9 cellular contexts compared by ENCODE assay signal in the genomic region with DNA sequence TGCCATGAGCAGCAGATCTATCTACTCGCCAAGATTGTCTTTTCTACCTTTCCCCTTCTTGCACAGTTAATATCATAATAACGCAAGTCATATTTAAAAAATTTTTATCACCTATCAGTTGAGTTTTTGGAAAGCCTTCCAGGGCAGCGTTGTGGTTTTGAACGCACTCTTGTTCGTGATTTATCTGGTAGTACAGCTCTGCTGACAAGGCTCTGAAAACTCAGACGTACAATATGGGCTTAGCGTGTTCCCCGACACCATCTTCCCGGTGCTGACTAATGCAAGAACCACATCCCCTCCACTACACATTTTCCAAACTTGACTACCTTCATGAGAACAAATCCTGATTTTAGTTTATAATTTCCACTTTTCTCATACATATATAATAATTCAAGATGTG. TPM values are rescaled to one million over a fixed set of nuclear protein-coding genes. Genes with fewer than 3 reads are reported as not detected.
DNase-seq lines count a peak whose midpoint lies in the region; ATAC-seq and TF ChIP-seq lines count a peak whose summit lies in the region.
"Had no signal": no experiment of that assay in that cellular context is flagged by ENCODE, and none has a peak within 500 bp of the region (broad histone marks: within the 10 kb centered on the region; RNA-seq: fewer than 3 reads in every experiment).

No MANE protein-coding gene starts in this region.

- H3K27me3 Mint-ChIP-seq in Calu3 (ENCODE audit: unreplicated experiment) (no peaks in the 10 kb centered on the region), WTC11 (ENCODE audit: low read depth) (peaks cover 47% of the 10 kb centered on the region)

- peak in 1 of 4 donors; percentile 54 for TF ChIP-seq EP300 in sigmoid colon (IDR thresholded peaks at IDR 0.05)

- H3K9me3 ChIP-seq in fibroblast of lung (ENCODE audit: control insufficient read depth, insufficient read depth, low read depth, low read length) (no peaks in the 10 kb centered on the region), sigmoid colon (no peaks in the 10 kb centered on the region)

- intact Hi-C loops in Calu3 (cut with micrococcal nuclease; ENCODE audit: unreplicated experiment): loop anchor here (2.0 to 10.0 kb wide), 2 partner anchors 70 to 336 kb away; no protein-coding TSS in a partner anchor
- intact Hi-C loops in sigmoid colon (cut with DNase I): loop anchor here (2.0 to 5.0 kb wide), 3 partner anchors 124 to 338 kb away; no protein-coding TSS in a partner anchor

- H3K9me3 Mint-ChIP-seq in Calu3 (ENCODE audit: low read depth, unreplicated experiment): no peaks in the 10 kb centered on the region
- H3K9me3 Mint-ChIP-seq in WTC11: no peaks in the 10 kb centered on the region

- H3K36me3 Mint-ChIP-seq in Calu3 (ENCODE audit: insufficient read depth, unreplicated experiment) (peaks cover 46% of the 10 kb centered on the region), WTC11 (no peaks in the 10 kb centered on the region)

- H3K79me2 ChIP-seq in fibroblast of lung (ENCODE audit: control insufficient read depth, insufficient read depth, low read length): peaks cover 30% of the 10 kb centered on the region

- no peak overlapping the region for H3K9ac ChIP-seq in fibroblast of lung (ENCODE audit: insufficient read depth, low read length)

- no peaks in the 10 kb centered on the region for H3K36me3 ChIP-seq in fibroblast of lung (ENCODE audit: control insufficient read depth, insufficient read depth, low read length)
- H3K36me3 ChIP-seq in sigmoid colon: no peaks in the 10 kb centered on the region

- H3K27ac ChIP-seq in fibroblast of lung (ENCODE audit: insufficient read depth, low read length): no peak overlapping the region
- peak overlapping the region; percentile 99 to 100 (median 99) for H3K27ac ChIP-seq in sigmoid colon

- CTCF ChIA-PET in Calu3 (lab: Charles Lee): interaction anchor here (1.8 to 1.9 kb wide), 2 partner anchors 336 to 354 kb away, joined by 4 to 11 read pairs; no protein-coding TSS in a partner anchor
- CTCF ChIA-PET in WTC11 (lab: Charles Lee): interaction anchor here (0.7 to 6.8 kb wide), 8 partner anchors 78 to 510 kb away, joined by 3 to 69 read pairs (median 4); no protein-coding TSS in a partner anchor

- H3K4me3 ChIP-seq in fibroblast of lung (replicated peaks in 1 of 4; ENCODE audit: control extremely low read depth in 1 of 4, insufficient read depth in 1 of 4, low read depth in 3 of 4, low read length in 4 of 4) (peak overlapping the region in 2 of 4 experiments; percentile 64 to 86), sigmoid colon (peak overlapping the region; percentile 84 to 87 (median 86))

- no TSS peak for BruUV-seq in Calu3 (replicated peaks; lab: Mats Ljungman, UMichigan)

- ATAC-seq in WTC11 (no peak), HG02970 (IDR thresholded peaks at IDR 0.05; ENCODE audit: low FRiP score, unreplicated experiment) (no peak)

- H2AFZ ChIP-seq in fibroblast of lung (ENCODE audit: low read length): no peak overlapping the region

- no peak for TF ChIP-seq POLR2A in sigmoid colon (IDR thresholded peaks at IDR 0.05)

- 57 to 76% methylated on average over 9 of the region's 9 CpGs for WGBS in sigmoid colon, 2 donors

- H3K4me3 Mint-ChIP-seq in Calu3 (ENCODE audit: low read depth, unreplicated experiment) (peak overlapping the region; percentile 87), WTC11 (peak overlapping the region; percentile 86)

- DNase-seq in Calu3: no peak
- DNase-seq in WTC11 (ENCODE audit: low spot score): no peak
- DNase-seq in fibroblast of lung (ENCODE audit: low read depth in 2 of 2): peak in 1 of 2 donors; percentile 32
- DNase-seq in sigmoid colon: no peak
- no peak for DNase-seq in NCI-H187 treated with DMSO at 0.1 percent for 48 hours (lab: John Stamatoyannopoulos, UW)
- DNase-seq in cerebellum (ENCODE audit: low spot score): no peak
- no peak for DNase-seq in SK-N-DZ (ENCODE audit: low spot score)
- DNase-seq: NCI-H1694 treated with DMSO at 0.1 percent for 48 hours had no signal

- no peaks in the 10 kb centered on the region for H4K20me1 ChIP-seq in fibroblast of lung (ENCODE audit: control insufficient read depth, extremely low read depth, insufficient read depth, low read length)

- H3K4me2 ChIP-seq in fibroblast of lung (ENCODE audit: extremely low read depth, insufficient read depth, low read length): peak overlapping the region; percentile 64

- POLR2A ChIA-PET in WTC11 (lab: Charles Lee): interaction anchor here (2.0 to 2.1 kb wide), 2 partner anchors 64 to 510 kb away, joined by 8 to 9 read pairs; no protein-coding TSS in a partner anchor

- H3K4me1 Mint-ChIP-seq in Calu3 (ENCODE audit: low read depth, unreplicated experiment) (peaks cover 29% of the 10 kb centered on the region), WTC11 (peaks cover 29% of the 10 kb centered on the region)

- H3K27me3 ChIP-seq in fibroblast of lung (ENCODE audit: control insufficient read depth, insufficient read depth, low read length) (no peaks in the 10 kb centered on the region), sigmoid colon (no peaks in the 10 kb centered on the region)

- H3K4me1 ChIP-seq in fibroblast of lung (ENCODE audit: control insufficient read depth, extremely low read depth, insufficient read depth, low read length) (peaks cover 8% of the 10 kb centered on the region), sigmoid colon (peaks cover 0 to 31% (median 14%) of the 10 kb centered on the region in 4 donors)

- H3K27ac Mint-ChIP-seq in Calu3 (ENCODE audit: unreplicated experiment): no peak overlapping the region
- no peak overlapping the region for H3K27ac Mint-ChIP-seq in WTC11

- TF ChIP-seq CTCF in Calu3 (IDR thresholded peaks at IDR 0.05; ENCODE audit: unreplicated experiment) (no peak), WTC11 (IDR thresholded peaks at IDR 0.05) (no peak), fibroblast of lung (conservative IDR thresholded peaks at IDR 0.05 in 1 of 2, IDR thresholded peaks at IDR 0.05 in 1 of 2; ENCODE audit: low read depth in 1 of 2, low read length in 2 of 2) (no peak), sigmoid colon (IDR thresholded peaks at IDR 0.05) (no peak)

TF ChIP-seq in WTC11, 78 proteins besides CTCF, POLR2A, EP300 and RAD21:
- TF ChIP-seq TP53 (CRISPR knock-in tag; IDR thresholded peaks at IDR 0.05): no peak
- TF ChIP-seq, protein P1, sequence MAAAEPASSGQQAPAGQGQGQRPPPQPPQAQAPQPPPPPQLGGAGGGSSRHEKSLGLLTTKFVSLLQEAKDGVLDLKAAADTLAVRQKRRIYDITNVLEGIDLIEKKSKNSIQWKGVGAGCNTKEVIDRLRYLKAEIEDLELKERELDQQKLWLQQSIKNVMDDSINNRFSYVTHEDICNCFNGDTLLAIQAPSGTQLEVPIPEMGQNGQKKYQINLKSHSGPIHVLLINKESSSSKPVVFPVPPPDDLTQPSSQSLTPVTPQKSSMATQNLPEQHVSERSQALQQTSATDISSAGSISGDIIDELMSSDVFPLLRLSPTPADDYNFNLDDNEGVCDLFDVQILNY (CRISPR knock-in tag; IDR thresholded peaks at IDR 0.05): no peak
- TF ChIP-seq ATF3 (CRISPR knock-in tag; conservative IDR thresholded peaks at IDR 0.05): no peak
- no peak for TF ChIP-seq JAZF1 (CRISPR knock-in tag; IDR thresholded peaks at IDR 0.05)
- TF ChIP-seq JUN (CRISPR knock-in tag; IDR thresholded peaks at IDR 0.05): no peak
- TF ChIP-seq ERG (CRISPR knock-in tag; IDR thresholded peaks at IDR 0.05): no peak
- no peak for TF ChIP-seq ELF4 (CRISPR knock-in tag; IDR thresholded peaks at IDR 0.05; ENCODE audit: low read depth)
- no peak for TF ChIP-seq TEAD4 (CRISPR knock-in tag; IDR thresholded peaks at IDR 0.05)
- no peak for TF ChIP-seq CREB1 (CRISPR knock-in tag; IDR thresholded peaks at IDR 0.05)
- TF ChIP-seq PREB (CRISPR knock-in tag; IDR thresholded peaks at IDR 0.05; ENCODE audit: borderline replicate concordance): no peak
- TF ChIP-seq ZNF671 (CRISPR knock-in tag; IDR thresholded peaks at IDR 0.05): no peak
TF ChIP-seq in WTC11: peak in this region for 0.

RNA-seq across cellular contexts. Expression of gene NFIL3, which starts 1.6 kb away (rescaled TPM):
- total RNA-seq in Calu3 (2022): 12.4 and 13.3 TPM in 2 replicates
- total RNA-seq in WTC11 (2021): 11.8 to 13.5 TPM (median 13.0 TPM) in 3 replicates
- total RNA-seq in fibroblast of lung: 62.3 and 70.1 TPM in 2 replicates
- 43.2 and 58.7 TPM in 2 replicates for polyA plus RNA-seq in fibroblast of lung
- polyA plus RNA-seq in fibroblast of lung (2012): 38.6 and 47.1 TPM in 2 replicates
- polyA minus RNA-seq in fibroblast of lung (ENCODE audit: low replicate concordance): 5.3 and 7.1 TPM in 2 replicates
- 10 to 100 TPM; 15.7 to 93.3 (median 38.5) TPM for total RNA-seq in sigmoid colon
- polyA plus RNA-seq in sigmoid colon: 10 to 100 TPM; 24.8 to 34.8 (median 25.0) TPM
- total RNA-seq in cerebellum: 24.6 TPM
- polyA plus RNA-seq in SK-N-DZ (2014; cell fraction: cytosol; rRNA removed): 5.3 and 5.7 TPM in 2 replicates
- 4.6 and 8.0 TPM in 2 replicates for polyA plus RNA-seq in SK-N-DZ (2014; cell fraction: nucleus; rRNA removed)
